Comparison of ENCODE assay signal across 24 cellular contexts in the genomic region with DNA sequence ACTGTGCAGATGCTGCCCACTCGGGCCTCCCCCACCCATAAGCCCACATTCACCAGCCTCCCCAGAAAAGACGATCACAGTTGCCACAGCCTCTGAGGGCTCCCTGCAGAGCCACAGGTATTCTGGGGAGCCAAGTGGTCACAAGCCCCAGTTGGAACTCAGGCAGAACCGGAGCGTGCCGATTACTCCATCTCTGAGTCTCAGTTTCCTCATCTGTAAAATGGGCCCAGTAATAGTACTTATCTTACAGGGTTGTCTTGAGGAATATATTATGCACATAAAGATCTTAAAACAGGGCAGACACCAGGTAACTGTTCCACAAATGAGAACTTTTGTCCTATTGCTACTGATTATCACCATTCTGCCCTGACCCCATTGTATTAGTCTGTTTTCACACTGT. TPM values are rescaled to one million over a fixed set of nuclear protein-coding genes. Genes with fewer than 3 reads are reported as not detected.
DNase-seq lines count a peak whose midpoint lies in the region; ATAC-seq, FAIRE-seq and TF ChIP-seq lines count a peak whose summit lies in the region.
"Had no signal": no experiment of that assay in that cellular context is flagged by ENCODE, and none has a peak within 500 bp of the region (broad histone marks: within the 10 kb centered on the region; RNA-seq: fewer than 3 reads in every experiment).

No MANE protein-coding gene starts in this region.

- CTCF ChIA-PET in HepG2 (lab: Yijun Ruan, JAX; ENCODE audit: low intra/inter-chr PET ratio, low total read pairs) (no interaction called here), H1 (lab: Charles Lee; ENCODE audit: partially characterized antibody) (interaction anchor here (0.6 to 1.7 kb wide), 2 partner anchors 20 to 294 kb away, joined by 3 to 6 read pairs; no protein-coding TSS in a partner anchor)

- H3K4me3 ChIP-seq in HepG2 (replicated peaks in 1 of 3; ENCODE audit: insufficient read depth in 1 of 3, low read depth in 2 of 3, low read length in 3 of 3) (no peak overlapping the region), right lobe of liver (no peak overlapping the region), WERI-Rb-1 (ENCODE audit: low read depth, low read length) (no peak overlapping the region), H1 (ENCODE audit: extremely low read depth in 1 of 4, insufficient read depth in 2 of 4, low read depth in 3 of 4, low read length in 4 of 4) (no peak overlapping the region), neuronal stem cell (ENCODE audit: low read length in 2 of 2) (no peak overlapping the region), transverse colon (no peak overlapping the region)
- H3K4me3 ChIP-seq: A549; BLaER1 treated with 17β-estradiol and CSF1 and Interleukin-3, amounts not matched to agents 10 nM and 100 nM; GM12878 had no signal

- peak overlapping the region; percentile 37; the same call in 1 of the 2 replicates for H2BK5ac ChIP-seq in H1 (ENCODE audit: low read depth, low read length)
- H2BK5ac ChIP-seq in neuronal stem cell (ENCODE audit: low read length) = no peak overlapping the region

- TF ChIP-seq RAD21 in HepG2 (CRISPR knock-in tag; IDR thresholded peaks at IDR 0.05) (no peak), H1 (IDR thresholded peaks at IDR 0.05 in 1 of 2, conservative IDR thresholded peaks at IDR 0.05 in 1 of 2; ENCODE audit: low read depth in 2 of 2, low read length in 2 of 2) (no peak)

- H3K9me3 ChIP-seq in HepG2 (ENCODE audit: low read length) (no peaks in the 10 kb centered on the region), right lobe of liver (no peaks in the 10 kb centered on the region), WERI-Rb-1 (ENCODE audit: severe bottlenecking) (peaks cover 7% of the 10 kb centered on the region), H1 (ENCODE audit: insufficient read depth in 2 of 2, low read depth in 1 of 2, low read length in 1 of 2) (no peaks in the 10 kb centered on the region), neuronal stem cell (replicated peaks in 1 of 2; ENCODE audit: control insufficient read depth in 2 of 2, insufficient read depth in 1 of 2, low read depth in 1 of 2, low read length in 2 of 2) (no peaks in the 10 kb centered on the region), transverse colon (no peaks in the 10 kb centered on the region)
- H3K9me3 ChIP-seq: A549, BE2C had no signal

- no peak overlapping the region for H3K9ac ChIP-seq in HepG2 (ENCODE audit: insufficient read depth, low read depth, low read length)
- H3K9ac ChIP-seq in H1 (replicated peaks in 1 of 4; ENCODE audit: extremely low read depth in 1 of 4, low read depth in 3 of 4, low read length in 3 of 4) = no peak overlapping the region
- H3K9ac ChIP-seq in neuronal stem cell (ENCODE audit: low read depth, low read length, poor library complexity) = no peak overlapping the region
- H3K9ac ChIP-seq: BLaER1 treated with 17β-estradiol and CSF1 and Interleukin-3, amounts not matched to agents 10 nM and 100 nM had no signal

- H2BK120ac ChIP-seq in H1 (replicated peaks; ENCODE audit: low read depth, low read length) (peak overlapping the region; percentile 69), neuronal stem cell (ENCODE audit: low read depth, low read length) (no peak overlapping the region)

- H3K27me3 ChIP-seq in HepG2 (ENCODE audit: control insufficient read depth in 1 of 2, insufficient read depth in 2 of 2, low read length in 2 of 2) (peaks cover 1 to 14% of the 10 kb centered on the region in 2 experiments; a peak in 4 of 5 replicates), right lobe of liver (no peaks in the 10 kb centered on the region), WERI-Rb-1 (ENCODE audit: insufficient read depth, low read depth, severe bottlenecking) (no peaks in the 10 kb centered on the region), H1 (replicated peaks in 1 of 4; ENCODE audit: control insufficient read depth in 3 of 4, extremely low read depth in 1 of 4, insufficient read depth in 3 of 4, low read length in 3 of 4) (no peaks in the 10 kb centered on the region), neuronal stem cell (ENCODE audit: control insufficient read depth in 3 of 3, insufficient read depth in 3 of 3, low read depth in 1 of 3, low read length in 3 of 3) (peaks cover 0 to 9% (median 0%) of the 10 kb centered on the region in 3 experiments), transverse colon (peaks cover 17% of the 10 kb centered on the region)
- H3K27me3 ChIP-seq: BE2C; BLaER1 treated with 17β-estradiol and CSF1 and Interleukin-3, amounts not matched to agents 10 nM and 100 nM had no signal

- H3K56ac ChIP-seq in H1 (replicated peaks; ENCODE audit: insufficient read length, low read depth, low read length) = no peak overlapping the region

- H4K5ac ChIP-seq in H1 (ENCODE audit: insufficient read length, low read depth, low read length) = no peak overlapping the region

- peak overlapping the region; percentile 81 for H4K91ac ChIP-seq in H1 (replicated peaks; ENCODE audit: insufficient read length, low read length)
- H4K91ac ChIP-seq in neuronal stem cell (ENCODE audit: low read depth, low read length, poor library complexity) = no peak overlapping the region

- no peak overlapping the region for H2AFZ ChIP-seq in HepG2 (ENCODE audit: low read length)
- H2AFZ ChIP-seq in H1 (ENCODE audit: low read length) = no peak overlapping the region
- no peak overlapping the region for H2AFZ ChIP-seq in neuronal stem cell (ENCODE audit: low read length)

- H4K20me1 ChIP-seq in HepG2 (ENCODE audit: insufficient read depth, low read length) = no peaks in the 10 kb centered on the region
- H4K20me1 ChIP-seq in H1 (replicated peaks in 1 of 2; ENCODE audit: control insufficient read depth in 1 of 2, insufficient read depth in 2 of 2, low read length in 2 of 2) = no peaks in the 10 kb centered on the region
- H4K20me1 ChIP-seq: BLaER1 treated with 17β-estradiol and CSF1 and Interleukin-3, amounts not matched to agents 10 nM and 100 nM had no signal

- H3K27ac ChIP-seq in HepG2 (ENCODE audit: extremely low read length, insufficient read depth, low read length) (no peak overlapping the region), right lobe of liver (no peak overlapping the region), WERI-Rb-1 (peak overlapping the region; percentile 37), H1 (ENCODE audit: low read depth, low read length) (no peak overlapping the region), neuronal stem cell (replicated peaks; ENCODE audit: low read length) (no peak overlapping the region), transverse colon (no peak overlapping the region)
- H3K27ac ChIP-seq: A549; BLaER1 treated with 17β-estradiol and CSF1 and Interleukin-3, amounts not matched to agents 10 nM and 100 nM had no signal

- no peaks in the 10 kb centered on the region for H3K79me1 ChIP-seq in H1 (ENCODE audit: low read depth, low read length)
- H3K79me1 ChIP-seq in neuronal stem cell (ENCODE audit: low read depth, low read length) = no peaks in the 10 kb centered on the region

- ATAC-seq in HepG2 = no peak
- ATAC-seq in right lobe of liver = no peak
- ATAC-seq in HG03108 (IDR thresholded peaks at IDR 0.05; ENCODE audit: unreplicated experiment) = no peak
- ATAC-seq: A549, GM12878, HCT116 had no signal

- H3K23me2 ChIP-seq in H1 (ENCODE audit: low read depth, low read length) = no peaks in the 10 kb centered on the region

- POLR2A ChIA-PET in HepG2 (lab: Yijun Ruan, JAX) (interaction anchor here (0.7 kb wide), 1 partner anchor 105 kb away, joined by 4 read pairs; no protein-coding TSS in a partner anchor), H1 (lab: Charles Lee; ENCODE audit: partially characterized antibody) (no interaction called here)

- no TSS peak for BruUV-seq in HepG2 (replicated peaks; lab: Mats Ljungman, UMichigan)

- in situ Hi-C loops in HepG2 (cut with HindIII; ENCODE audit: extremely low pct_ligation_motif_present, low pct_unique_long_range_greater_than_20kb) = no loop called here
- in situ Hi-C loops in transverse colon (cut with MboI; ENCODE audit: low pct_ligation_motif_present in 1 of 4, low pct_unique_long_range_greater_than_20kb in 1 of 4, low sequenced_read_pairs in 3 of 4) = no loop called here

- DNase-seq in HepG2 (ENCODE audit: low spot score) (no peak), right lobe of liver (no peak), WERI-Rb-1 (no peak), H1 (ENCODE audit: low read depth in 1 of 2, low spot score in 2 of 2) (no peak), neuronal stem cell (ENCODE audit: low spot score) (no peak), transverse colon (no peak)
- DNase-seq in activated T-cell treated with anti-CD3 and anti-CD28 coated beads, Interleukin-2, amount 50 U/mL, for 48 hours = no peak
- DNase-seq: 8988T; ACHN; AML-193; CD4-positive, alpha-beta T cell; CD8-positive, alpha-beta memory T cell; DMS79; EL; GDM1; GOT3 had no signal

- H3K14ac ChIP-seq in H1 (ENCODE audit: insufficient read length) (no peak overlapping the region), neuronal stem cell (ENCODE audit: low read length) (no peak overlapping the region)

- H2BK20ac ChIP-seq in H1 (ENCODE audit: low read length) = peak overlapping the region; percentile 98

- peak overlapping the region; percentile 88; the same call in 1 of the 2 replicates for H2BK15ac ChIP-seq in H1 (ENCODE audit: low read length)
- H2BK15ac ChIP-seq in neuronal stem cell (ENCODE audit: low read length) = no peak overlapping the region

- H3K18ac ChIP-seq in H1 (ENCODE audit: extremely low read depth, low read length) = no peak overlapping the region
- no peak overlapping the region for H3K18ac ChIP-seq in neuronal stem cell (ENCODE audit: low read length)

- H2AK5ac ChIP-seq in H1 (ENCODE audit: low read depth, low read length) (no peak overlapping the region), neuronal stem cell (ENCODE audit: low read depth, low read length) (peak overlapping the region; percentile 6)

- TF ChIP-seq EP300 in HepG2 (IDR thresholded peaks at IDR 0.05; ENCODE audit: low read depth in 2 of 2, low read length in 2 of 2) (no peak), HepG2 (CRISPR knock-in tag; IDR thresholded peaks at IDR 0.05; ENCODE audit: borderline replicate concordance) (no peak), H1 (IDR thresholded peaks at IDR 0.05; ENCODE audit: borderline replicate concordance in 1 of 2, low read depth in 2 of 2, low read length in 2 of 2) (no peak), transverse colon (IDR thresholded peaks at IDR 0.05; ENCODE audit: low read depth) (no peak)

- H3K4me1 ChIP-seq in HepG2 (ENCODE audit: insufficient read depth, low read length) (peaks cover 43% of the 10 kb centered on the region), right lobe of liver (peaks cover 0 to 18% (median 1%) of the 10 kb centered on the region in 4 donors), H1 (replicated peaks in 1 of 4; ENCODE audit: control insufficient read depth in 3 of 4, insufficient read depth in 4 of 4, low read length in 3 of 4) (peaks cover 0 to 33% (median 18%) of the 10 kb centered on the region in 4 experiments; a peak in 6 of 7 replicates), neuronal stem cell (ENCODE audit: control insufficient read depth in 2 of 2, insufficient read depth in 1 of 2, low read depth in 1 of 2, low read length in 2 of 2) (peaks cover 6 to 22% of the 10 kb centered on the region in 2 donors), transverse colon (no peaks in the 10 kb centered on the region)
- H3K4me1 ChIP-seq: A549, BE2C had no signal

- FAIRE-seq in HepG2 (lab: Jason Lieb, UNC) = no peak
- FAIRE-seq in H1 (lab: Jason Lieb, UNC) = no peak
- FAIRE-seq: A549, D721Med, GM12878, GM19239 had no signal

- TF ChIP-seq CTCF in HepG2 (CRISPR knock-in tag; IDR thresholded peaks at IDR 0.05) (no peak), right lobe of liver (IDR thresholded peaks at IDR 0.05) (no peak), WERI-Rb-1 (IDR thresholded peaks at IDR 0.05; ENCODE audit: low read depth, low read length) (no peak), H1 (IDR thresholded peaks at IDR 0.05; ENCODE audit: control extremely low read depth in 1 of 3, insufficient read depth in 1 of 3, low read depth in 1 of 3, low read length in 3 of 3) (no peak), transverse colon (IDR thresholded peaks at IDR 0.05) (no peak)

- H3K79me2 ChIP-seq in HepG2 (ENCODE audit: insufficient read depth, low read length) (no peaks in the 10 kb centered on the region), H1 (ENCODE audit: control insufficient read depth in 1 of 2, insufficient read depth in 2 of 2, low read length in 2 of 2) (no peaks in the 10 kb centered on the region)

- H3K23ac ChIP-seq in H1 (ENCODE audit: insufficient read length) (no peak overlapping the region), neuronal stem cell (ENCODE audit: low read depth, low read length, poor library complexity) (no peak overlapping the region)

- H3K4me2 ChIP-seq in HepG2 (ENCODE audit: low read depth, low read length) = no peak overlapping the region
- H3K4me2 ChIP-seq in H1 (ENCODE audit: insufficient read depth in 1 of 2, low read depth in 2 of 2, low read length in 2 of 2) = 0 out of 4 replicates have a peak overlapping the region, but pooled peaks of 1 of the 2 experiments have one; percentile 15
- H3K4me2 ChIP-seq in neuronal stem cell (ENCODE audit: insufficient read depth, low read length, poor library complexity, severe bottlenecking) = no peak overlapping the region
- H3K4me2 ChIP-seq: A549 had no signal

- H3K36me3 ChIP-seq in HepG2 (replicated peaks in 1 of 2; ENCODE audit: control insufficient read depth in 1 of 2, insufficient read depth in 2 of 2, low read length in 2 of 2) = no peaks in the 10 kb centered on the region
- no peaks in the 10 kb centered on the region for H3K36me3 ChIP-seq in right lobe of liver
- H3K36me3 ChIP-seq in WERI-Rb-1 = no peaks in the 10 kb centered on the region
- H3K36me3 ChIP-seq in H1 (ENCODE audit: control insufficient read depth in 2 of 4, insufficient read depth in 4 of 4, low read length in 3 of 4) = no peaks in the 10 kb centered on the region
- H3K36me3 ChIP-seq in neuronal stem cell (replicated peaks in 1 of 2; ENCODE audit: control insufficient read depth in 2 of 2, insufficient read depth in 2 of 2, low read length in 2 of 2) = no peaks in the 10 kb centered on the region
- H3K36me3 ChIP-seq in transverse colon = no peaks in the 10 kb centered on the region
- H3K36me3 ChIP-seq: BE2C; BLaER1 treated with 17β-estradiol and CSF1 and Interleukin-3, amounts not matched to agents 10 nM and 100 nM had no signal

- TF ChIP-seq POLR2A in HepG2 (IDR thresholded peaks at IDR 0.05; ENCODE audit: insufficient read depth in 1 of 2, low read depth in 2 of 2, low read length in 2 of 2) = no peak
- TF ChIP-seq POLR2A in right lobe of liver (IDR thresholded peaks at IDR 0.05) = no peak
- no peak for TF ChIP-seq POLR2A in H1 (IDR thresholded peaks at IDR 0.05; ENCODE audit: control extremely low read depth in 1 of 2, low read depth in 2 of 2, low read length in 2 of 2)
- TF ChIP-seq POLR2A in transverse colon (IDR thresholded peaks at IDR 0.05) = no peak

- H4K8ac ChIP-seq in H1 (ENCODE audit: extremely low read depth, insufficient read depth, low read length) (no peak overlapping the region), neuronal stem cell (ENCODE audit: low read depth, low read length) (no peak overlapping the region)

- H3K4ac ChIP-seq in H1 (replicated peaks; ENCODE audit: insufficient read length, low read depth, low read length) (peak overlapping the region; percentile 57), neuronal stem cell (ENCODE audit: low read length) (no peak overlapping the region)

- intact Hi-C loops in HepG2 (cut with micrococcal nuclease; ENCODE audit: unreplicated experiment) (no loop called here), right lobe of liver (cut with DNase I) (no loop called here), transverse colon (cut with DNase I; ENCODE audit: low total_unique reads) (no loop called here)

- whole genome bisulfite sequencing in HepG2 (ENCODE audit: low lambda C conversion rate) = 94% methylated on average over 3 of the region's 5 CpGs
- WGBS in right lobe of liver (ENCODE audit: insufficient coverage, low coverage, low lambda C conversion rate, missing lambda C conversion rate) = no CpG with 5 or more reads among the region's 5 CpGs
- 87% methylated on average over 5 of the region's 5 CpGs; no CpG with 5 or more reads in 1 of the 2 experiments for WGBS in H1 (ENCODE audit: extremely low coverage in 1 of 2, insufficient coverage in 1 of 2, insufficient read length in 1 of 2, insufficient replicate concordance in 2 of 2, low coverage in 1 of 2, low lambda C conversion rate in 2 of 2, missing lambda C conversion rate in 1 of 2), 2 experiments
- no CpG with 5 or more reads among the region's 5 CpGs for WGBS in neuronal stem cell (ENCODE audit: extremely low coverage in 2 of 2, insufficient read length in 2 of 2, insufficient replicate concordance in 1 of 2), 2 donors
- 81% methylated on average over 5 of the region's 5 CpGs; no CpG with 5 or more reads in 1 of the 2 donors for WGBS in transverse colon (ENCODE audit: low coverage in 1 of 2), 2 donors

- H2BK12ac ChIP-seq in H1 (ENCODE audit: low read depth, low read length) (no peak overlapping the region; the same call in 1 of the 2 replicates), neuronal stem cell (ENCODE audit: low read length) (no peak overlapping the region)

RNA-seq across cellular contexts. Expression of gene FUBP3, which starts 57.7 kb away (rescaled TPM):
- 40.0 and 42.7 TPM in 2 replicates for total RNA-seq in HepG2 (2016; rRNA removed; fragmentation: Illumina TruSeq; extraction: Trizol)
- 6.3 and 7.8 TPM in 2 replicates for total RNA-seq in HepG2 (2016; cell fraction: cytosol; rRNA removed; fragmentation: Illumina TruSeq; extraction: Trizol; ENCODE audit: low read depth)
- total RNA-seq in HepG2 (2016; cell fraction: insoluble cytoplasmic fraction; rRNA removed; fragmentation: Illumina TruSeq; extraction: Trizol) = 36.9 and 42.9 TPM in 2 replicates
- total RNA-seq in HepG2 (2016; cell fraction: membrane; rRNA removed; fragmentation: Illumina TruSeq; extraction: Trizol) = 18.7 and 20.2 TPM in 2 replicates
- 29.1 and 31.8 TPM in 2 replicates for total RNA-seq in HepG2 (2016; cell fraction: nucleus; rRNA removed; fragmentation: Illumina TruSeq; extraction: Trizol)
- 28.7 and 45.9 TPM in 2 replicates for polyA plus RNA-seq in HepG2 (2011; rRNA removed)
- polyA plus RNA-seq in HepG2 (2011; cell fraction: cytosol; rRNA removed) = 19.2 and 22.5 TPM in 2 replicates
- 87.0 and 120 TPM in 2 replicates for polyA plus RNA-seq in HepG2 (2011; cell fraction: nucleus; rRNA removed)
- polyA plus RNA-seq in HepG2 (2012) = 32.5 and 37.6 TPM in 2 replicates
- polyA plus RNA-seq in HepG2 (2016; cell fraction: cytosol; fragmentation: Illumina TruSeq; extraction: Trizol; ENCODE audit: low read depth) = 4.9 and 5.9 TPM in 2 replicates
- polyA plus RNA-seq in HepG2 (2016; cell fraction: insoluble cytoplasmic fraction; fragmentation: Illumina TruSeq; extraction: Trizol; ENCODE audit: low read depth) = 52.7 and 56.2 TPM in 2 replicates
- polyA plus RNA-seq in HepG2 (2016; cell fraction: membrane; fragmentation: Illumina TruSeq; extraction: Trizol; ENCODE audit: low read depth) = 13.3 and 13.7 TPM in 2 replicates
- polyA plus RNA-seq in HepG2 (2016; cell fraction: nucleus; fragmentation: Illumina TruSeq; extraction: Trizol; ENCODE audit: insufficient read depth, low read depth) = 67.5 and 77.3 TPM in 2 replicates
- 35.2 and 98.1 TPM in 2 replicates for polyA minus RNA-seq in HepG2 (2011; rRNA and poly(A)+ RNA removed; ENCODE audit: low replicate concordance)
- polyA minus RNA-seq in HepG2 (2011; cell fraction: cytosol; rRNA and poly(A)+ RNA removed) = 16.8 and 22.0 TPM in 2 replicates
- polyA minus RNA-seq in HepG2 (2011; cell fraction: nucleus; rRNA and poly(A)+ RNA removed) = 26.3 and 38.8 TPM in 2 replicates
- 10 to 100 TPM; 21.3 to 35.7 (median 25.2) TPM for total RNA-seq in right lobe of liver
- 70.1 and 76.4 TPM in 2 replicates for total RNA-seq in H1 (2021; fragmentation: NEBNext Ultra II Directional; extraction: Animal tissue kit (Norgen Biotek cat#: 25700))
- 23.7 and 31.2 TPM in 2 replicates for polyA plus RNA-seq in H1 (2011; rRNA removed)
- 38.6 TPM for polyA plus RNA-seq in H1 (2011; cell fraction: cytosol; rRNA removed)
- polyA plus RNA-seq in H1 (2011; cell fraction: nucleus; rRNA removed) = 83.6 TPM
- 56.5 to 87.8 TPM (median 61.8 TPM) in 4 replicates for polyA plus RNA-seq in H1 (2012, experiment 1 of 2)
- 8.9 TPM for polyA plus RNA-seq in H1 (2012, experiment 2 of 2)
- polyA plus RNA-seq in H1 (2013, experiment 1 of 2) = 34.5 TPM
- polyA plus RNA-seq in H1 (2013, experiment 2 of 2) = 34.2 TPM
- polyA minus RNA-seq in H1 (2011; rRNA and poly(A)+ RNA removed) = 34.3 and 44.6 TPM in 2 replicates
- 91.9 TPM for polyA minus RNA-seq in H1 (2011; cell fraction: cytosol; rRNA and poly(A)+ RNA removed)
- 43.3 TPM for polyA minus RNA-seq in H1 (2011; cell fraction: nucleus; rRNA and poly(A)+ RNA removed)
- 34.2 TPM for polyA plus RNA-seq in neuronal stem cell (2013, experiment 1 of 2)
- 35.1 TPM for polyA plus RNA-seq in neuronal stem cell (2013, experiment 2 of 2)
- 10 to 100 TPM; 20.7 to 41.1 (median 36.9) TPM for total RNA-seq in transverse colon

Comparison
In these comparisons a context has a peak if more than half of its experiments do, and no peak if none do; other contexts are left out.
1. Of the 41 proteins assayed by ChIP-seq in both HepG2 and H1: peak only in HepG2: none; only in H1: KDM1A; in both: none; in neither: 40.